In the genomic region with DNA sequence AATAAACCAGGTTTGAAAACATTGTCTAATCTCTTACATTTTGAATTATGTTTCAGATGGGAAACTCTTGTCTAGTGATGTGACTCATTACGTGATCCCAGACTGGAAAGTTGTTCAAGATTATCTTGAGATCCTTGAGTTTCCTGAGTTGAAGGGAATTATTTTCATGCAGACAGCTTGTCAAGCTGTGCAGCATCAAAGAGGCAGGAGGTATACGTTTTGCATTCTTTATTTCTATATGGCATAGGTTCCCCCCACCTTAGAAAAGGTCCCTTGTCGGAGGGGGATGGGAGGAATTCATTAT, we compare ENCODE assay signal across 1 cellular context.
A peak's percentile ranks its signal among the peaks of the same experiment; 100 is the strongest.
TF ChIP-seq lines count a peak whose summit lies in the region.

No MANE protein-coding gene starts in this region.

TF ChIP-seq in K562, 482 proteins besides CTCF, POLR2A, EP300 and RAD21 (continued from another document):
- TF ChIP-seq, protein P1, sequence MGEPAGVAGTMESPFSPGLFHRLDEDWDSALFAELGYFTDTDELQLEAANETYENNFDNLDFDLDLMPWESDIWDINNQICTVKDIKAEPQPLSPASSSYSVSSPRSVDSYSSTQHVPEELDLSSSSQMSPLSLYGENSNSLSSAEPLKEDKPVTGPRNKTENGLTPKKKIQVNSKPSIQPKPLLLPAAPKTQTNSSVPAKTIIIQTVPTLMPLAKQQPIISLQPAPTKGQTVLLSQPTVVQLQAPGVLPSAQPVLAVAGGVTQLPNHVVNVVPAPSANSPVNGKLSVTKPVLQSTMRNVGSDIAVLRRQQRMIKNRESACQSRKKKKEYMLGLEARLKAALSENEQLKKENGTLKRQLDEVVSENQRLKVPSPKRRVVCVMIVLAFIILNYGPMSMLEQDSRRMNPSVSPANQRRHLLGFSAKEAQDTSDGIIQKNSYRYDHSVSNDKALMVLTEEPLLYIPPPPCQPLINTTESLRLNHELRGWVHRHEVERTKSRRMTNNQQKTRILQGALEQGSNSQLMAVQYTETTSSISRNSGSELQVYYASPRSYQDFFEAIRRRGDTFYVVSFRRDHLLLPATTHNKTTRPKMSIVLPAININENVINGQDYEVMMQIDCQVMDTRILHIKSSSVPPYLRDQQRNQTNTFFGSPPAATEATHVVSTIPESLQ (CRISPR knock-in tag; IDR thresholded peaks at IDR 0.05): no peak
- TF ChIP-seq BCOR (IDR thresholded peaks at IDR 0.05) (no peak), ZNF124 (CRISPR knock-in tag; IDR thresholded peaks at IDR 0.05) (no peak), PML (IDR thresholded peaks at IDR 0.05; ENCODE audit: low read length) (no peak), TEAD1 (CRISPR knock-in tag; IDR thresholded peaks at IDR 0.05) (0 out of 4 replicates have a peak, but pooled peaks of 1 of the 2 experiments have one; percentile 30)
